ENCODE assay signal across 8 cellular contexts in genomic region chr16:57736419-57737281, GRCh38. TPM values are rescaled to one million over a fixed set of nuclear protein-coding genes. Genes with fewer than 3 reads are reported as not detected.
A peak's percentile ranks its signal among the peaks of the same experiment; 100 is the strongest.
DNase-seq lines count a peak whose midpoint lies in the region.

No MANE protein-coding gene starts in this region.

- H3K4me3 ChIP-seq in endocrine pancreas (ENCODE audit: control insufficient read depth, insufficient read depth, low read length): peak overlapping the region; percentile 63
- peak overlapping the region; percentile 73 for H3K4me3 ChIP-seq in mononuclear cell (ENCODE audit: low read length)
- H3K4me3 ChIP-seq in subcutaneous abdominal adipose tissue (ENCODE audit: low read depth in 1 of 5, low read length in 5 of 5): peak overlapping the region; percentile 82 to 97 (median 91)

- peak overlapping the region; percentile 99 for H3K4me3 Mint-ChIP-seq in activated CD4-positive, alpha-beta memory T cell treated with anti-CD3 and anti-CD28 coated beads for 36 hours

- no peaks in the 10 kb centered on the region for H3K9me3 ChIP-seq in endocrine pancreas (ENCODE audit: control insufficient read depth, low read length)
- H3K9me3 ChIP-seq in mononuclear cell (ENCODE audit: low read depth, low read length): no peaks in the 10 kb centered on the region
- no peaks in the 10 kb centered on the region for H3K9me3 ChIP-seq in subcutaneous abdominal adipose tissue (ENCODE audit: control insufficient read depth in 5 of 5, low read length in 5 of 5)

- POLR2A ChIA-PET in activated CD4-positive, alpha-beta memory T cell treated with anti-CD3 and anti-CD28 coated beads for 36 hours (lab: Charles Lee): interaction anchor here (1.1 to 1.6 kb wide), 2 partner anchors 11 to 146 kb away, joined by 4 read pairs; no protein-coding TSS in a partner anchor

- H3K36me3 Mint-ChIP-seq in activated CD4-positive, alpha-beta memory T cell treated with anti-CD3 and anti-CD28 coated beads for 36 hours: peaks cover 19% of the 10 kb centered on the region

- peaks cover 27% of the 10 kb centered on the region for H3K4me1 Mint-ChIP-seq in activated CD4-positive, alpha-beta memory T cell treated with anti-CD3 and anti-CD28 coated beads for 36 hours (ENCODE audit: low read depth)

- H3K27me3 ChIP-seq in endocrine pancreas (ENCODE audit: control insufficient read depth, insufficient read depth, low read length): no peaks in the 10 kb centered on the region
- no peaks in the 10 kb centered on the region for H3K27me3 ChIP-seq in mononuclear cell (ENCODE audit: insufficient read depth, low read length)
- H3K27me3 ChIP-seq in subcutaneous abdominal adipose tissue (ENCODE audit: control insufficient read depth in 5 of 5, insufficient read depth in 4 of 5, low read length in 5 of 5): no peaks in the 10 kb centered on the region

- H3K27me3 Mint-ChIP-seq in activated CD4-positive, alpha-beta memory T cell treated with anti-CD3 and anti-CD28 coated beads for 36 hours: peaks cover 2% of the 10 kb centered on the region

- peak overlapping the region; percentile 41 for H3K27ac ChIP-seq in subcutaneous abdominal adipose tissue (ENCODE audit: low read depth, low read length)

- peak overlapping the region; percentile 87 for H3K27ac Mint-ChIP-seq in activated CD4-positive, alpha-beta memory T cell treated with anti-CD3 and anti-CD28 coated beads for 36 hours

- CTCF ChIA-PET in activated CD4-positive, alpha-beta memory T cell treated with anti-CD3 and anti-CD28 coated beads for 36 hours (lab: Charles Lee): interaction anchor here (0.6 to 4.4 kb wide), 12 partner anchors 20 to 320 kb away, joined by 3 to 30 read pairs (median 4); partner anchors contain the start of genes ADGRG5 and ZNF319

- intact Hi-C loops in activated CD4-positive, alpha-beta memory T cell treated with anti-CD3 and anti-CD28 coated beads for 36 hours (cut with micrococcal nuclease): loop anchor here (5.0 kb wide), 2 partner anchors 159 to 274 kb away; partner anchors contain the start of gene POLR2C

- H3K9me3 Mint-ChIP-seq in activated CD4-positive, alpha-beta memory T cell treated with anti-CD3 and anti-CD28 coated beads for 36 hours: peaks cover 16% of the 10 kb centered on the region

- H3K9ac ChIP-seq in endocrine pancreas (ENCODE audit: control insufficient read depth, insufficient read depth, low read length): peak overlapping the region; percentile 69
- peak overlapping the region; percentile 11 to 90 (median 79) for H3K9ac ChIP-seq in subcutaneous abdominal adipose tissue (ENCODE audit: low read length in 5 of 5)

- H3K4me1 ChIP-seq in endocrine pancreas (ENCODE audit: control insufficient read depth, insufficient read depth, low read length) (no peaks in the 10 kb centered on the region), mononuclear cell (ENCODE audit: insufficient read depth, low read length) (peaks cover 17% of the 10 kb centered on the region), subcutaneous abdominal adipose tissue (ENCODE audit: control insufficient read depth in 5 of 5, insufficient read depth in 5 of 5, low read length in 5 of 5) (peaks cover 6 to 27% (median 23%) of the 10 kb centered on the region in 5 donors)

- H3K36me3 ChIP-seq in endocrine pancreas (ENCODE audit: control insufficient read depth, insufficient read depth, low read length) (no peaks in the 10 kb centered on the region), subcutaneous abdominal adipose tissue (ENCODE audit: control insufficient read depth in 5 of 5, insufficient read depth in 5 of 5, low read length in 5 of 5) (peaks cover 0 to 4% (median 0%) of the 10 kb centered on the region in 5 donors)

- DNase-seq in NCI-H748 (lab: John Stamatoyannopoulos, UW; ENCODE audit: unreplicated experiment) (peak; percentile 46), NCI-H748 treated with DMSO at 0.1 percent for 48 hours (lab: John Stamatoyannopoulos, UW) (no peak), NCI-H2107 treated with DMSO at 0.1 percent for 48 hours (lab: John Stamatoyannopoulos, UW; ENCODE audit: unreplicated experiment) (peak; percentile 63), NCI-H446 treated with DMSO at 0.1 percent for 48 hours (lab: John Stamatoyannopoulos, UW) (no peak)
- DNase-seq in activated CD4-positive, alpha-beta memory T cell treated with anti-CD3 and anti-CD28 coated beads for 36 hours: peak; percentile 68

RNA-seq across cellular contexts. Expression of gene KATNB1, which starts 1.1 kb away (rescaled TPM):
- 10 to 100 TPM; 30.6 to 31.6 TPM for total RNA-seq in activated CD4-positive, alpha-beta memory T cell treated with anti-CD3 and anti-CD28 coated beads for 36 hours
- 11.8 TPM for total RNA-seq in mononuclear cell

RNA-seq across cellular contexts. Expression of gene DRC7, which starts 42.0 kb away (rescaled TPM):
- total RNA-seq in activated CD4-positive, alpha-beta memory T cell treated with anti-CD3 and anti-CD28 coated beads for 36 hours: not detected
- total RNA-seq in mononuclear cell: 0.63 TPM

Comparison
In these comparisons a context has a peak if more than half of its experiments do, and no peak if none do; other contexts are left out.
1. DNase-seq: peak in NCI-H748 (single experiment), NCI-H2107 treated with DMSO at 0.1 percent for 48 hours (single experiment) and activated CD4-positive, alpha-beta memory T cell treated with anti-CD3 and anti-CD28 coated beads for 36 hours (single experiment); none in NCI-H748 treated with DMSO at 0.1 percent for 48 hours (single experiment) and NCI-H446 treated with DMSO at 0.1 percent for 48 hours (single experiment).
2. Peak in every context shown above with its lines, with median percentiles within 50 percentile points of each other: H3K4me3 ChIP-seq.